ENCODE assay signal across 19 cellular contexts in genomic region chr7:132118641-132119040, GRCh38.
"Had no signal": no experiment of that assay in that cellular context is flagged by ENCODE, and none has a peak within 500 bp of the region (broad histone marks: within the 10 kb centered on the region; RNA-seq: fewer than 3 reads in every experiment).

No MANE protein-coding gene starts in this region.

- H3K27ac Mint-ChIP-seq: activated CD4-positive, alpha-beta memory T cell treated with anti-CD3 and anti-CD28 coated beads, Interleukin-2, amount 10 ng/mL, durations not matched to agents 7 days and 5 days; activated CD4-positive, alpha-beta T cell treated with anti-CD3 and anti-CD28 coated beads, Interleukin-2, amount 10 ng/mL, durations not matched to agents 7 days and 5 days; activated naive CD4-positive, alpha-beta T cell treated with anti-CD3 and anti-CD28 coated beads, Interleukin-2, amount 50 U/mL, for 72 hours; activated T-helper 17 cell treated with anti-CD3 and anti-CD28 coated beads, Interleukin-2, amount 50 U/mL, for 72 hours; dendritic cell treated with granulocyte-macrophage colony-stimulating factor and Interleukin-4, amounts not matched to agents 40 ng/mL and 50 ng/mL, for 4 days; nephron; T-cell had no signal

- H3K36me3 Mint-ChIP-seq: activated naive CD4-positive, alpha-beta T cell treated with anti-CD3 and anti-CD28 coated beads, Interleukin-2, amount 50 U/mL, for 72 hours; T-cell had no signal

- ATAC-seq: activated naive CD4-positive, alpha-beta T cell treated with anti-CD3 and anti-CD28 coated beads, Interleukin-2, amount 50 U/mL, for 72 hours; activated T-cell treated with anti-CD3 and anti-CD28 coated beads, Interleukin-2, amount 50 U/mL, for 4 hours; activated T-helper 17 cell treated with anti-CD3 and anti-CD28 coated beads, Interleukin-2, amount 50 U/mL, for 72 hours; left cardiac atrium; left ventricle myocardium superior; right cardiac atrium; stimulated activated naive CD8-positive, alpha-beta T cell treated with anti-CD3 and anti-CD28 coated beads, Interleukin-15, Interleukin-2, amounts not matched to agents 100 U/mL and 50 U/mL, for 24 hours; T-cell had no signal

- DNase-seq: activated CD4-positive, alpha-beta memory T cell treated with anti-CD3 and anti-CD28 coated beads, Interleukin-2, amount 10 ng/mL, durations not matched to agents 7 days and 5 days; activated CD4-positive, alpha-beta T cell treated with anti-CD3 and anti-CD28 coated beads for 1 hour; activated CD4-positive, alpha-beta T cell treated with anti-CD3 and anti-CD28 coated beads, Interleukin-2, amount 10 ng/mL, durations not matched to agents 7 days and 5 days; activated CD8-positive, alpha-beta memory T cell treated with anti-CD3 and anti-CD28 coated beads, Interleukin-2, amount 50 U/mL, for 48 hours; activated gamma-delta T cell treated with Interleukin-2 at 50 U/mL for 16 hours; activated T-cell treated with anti-CD3 and anti-CD28 coated beads, Interleukin-2, amount 50 U/mL, for 4 hours; left cardiac atrium; left ventricle myocardium superior; posterior cingulate gyrus; right cardiac atrium; stimulated activated CD4-positive, alpha-beta T cell treated with anti-CD3 and anti-CD28 coated beads, Interleukin-2, amount 100 ng/mL, for 48 hours; stimulated activated naive CD8-positive, alpha-beta T cell treated with anti-CD3 and anti-CD28 coated beads, Interleukin-15, Interleukin-2, amounts not matched to agents 100 U/mL and 50 U/mL, for 24 hours; T-cell; testis; transverse colon had no signal

- H3K9me3 Mint-ChIP-seq: activated CD4-positive, alpha-beta memory T cell treated with anti-CD3 and anti-CD28 coated beads, Interleukin-2, amount 10 ng/mL, durations not matched to agents 7 days and 5 days; activated CD4-positive, alpha-beta T cell treated with anti-CD3 and anti-CD28 coated beads, Interleukin-2, amount 10 ng/mL, durations not matched to agents 7 days and 5 days; activated naive CD4-positive, alpha-beta T cell treated with anti-CD3 and anti-CD28 coated beads, Interleukin-2, amount 50 U/mL, for 72 hours; activated T-cell treated with anti-CD3 and anti-CD28 coated beads, Interleukin-2, amount 50 U/mL, for 4 hours; activated T-helper 17 cell treated with anti-CD3 and anti-CD28 coated beads, Interleukin-2, amount 50 U/mL, for 72 hours; dendritic cell treated with granulocyte-macrophage colony-stimulating factor and Interleukin-4, amounts not matched to agents 40 ng/mL and 50 ng/mL, for 4 days; nephron; T-cell had no signal

- H3K4me1 Mint-ChIP-seq: activated CD4-positive, alpha-beta memory T cell treated with anti-CD3 and anti-CD28 coated beads, Interleukin-2, amount 10 ng/mL, durations not matched to agents 7 days and 5 days; activated CD4-positive, alpha-beta T cell treated with anti-CD3 and anti-CD28 coated beads, Interleukin-2, amount 10 ng/mL, durations not matched to agents 7 days and 5 days; activated T-helper 17 cell treated with anti-CD3 and anti-CD28 coated beads, Interleukin-2, amount 50 U/mL, for 72 hours; T-cell had no signal

- H3K4me3 Mint-ChIP-seq: activated CD4-positive, alpha-beta memory T cell treated with anti-CD3 and anti-CD28 coated beads, Interleukin-2, amount 10 ng/mL, durations not matched to agents 7 days and 5 days; activated CD4-positive, alpha-beta T cell treated with anti-CD3 and anti-CD28 coated beads, Interleukin-2, amount 10 ng/mL, durations not matched to agents 7 days and 5 days; activated T-cell treated with anti-CD3 and anti-CD28 coated beads, Interleukin-2, amount 50 U/mL, for 4 hours; activated T-helper 17 cell treated with anti-CD3 and anti-CD28 coated beads, Interleukin-2, amount 50 U/mL, for 72 hours; dendritic cell treated with granulocyte-macrophage colony-stimulating factor and Interleukin-4, amounts not matched to agents 40 ng/mL and 50 ng/mL, for 4 days; nephron; T-cell had no signal
